Comparison of ENCODE assay signal across 19 cellular contexts in genomic region chr7:65974191-65974801, GRCh38. TPM values are rescaled to one million over a fixed set of nuclear protein-coding genes. Genes with fewer than 3 reads are reported as not detected.
DNase-seq lines count a peak whose midpoint lies in the region; ATAC-seq, FAIRE-seq and TF ChIP-seq lines count a peak whose summit lies in the region.
"Had no signal": no experiment of that assay in that cellular context is flagged by ENCODE, and none has a peak within 500 bp of the region (broad histone marks: within the 10 kb centered on the region; RNA-seq: fewer than 3 reads in every experiment).

No MANE protein-coding gene starts in this region.

- no peaks in the 10 kb centered on the region; the same call in 1 of the 2 replicates for H3K79me1 ChIP-seq in H1 (ENCODE audit: low read depth, low read length)
- H3K79me1 ChIP-seq in neuronal stem cell (ENCODE audit: low read depth, low read length), result peaks cover 1% of the 10 kb centered on the region

- no peak overlapping the region for H3K27ac ChIP-seq in H1 (ENCODE audit: low read depth, low read length)
- no peak overlapping the region for H3K27ac ChIP-seq in neuronal stem cell (replicated peaks; ENCODE audit: low read length)

- H3K79me2 ChIP-seq in H1 (ENCODE audit: control insufficient read depth in 1 of 2, insufficient read depth in 2 of 2, low read length in 2 of 2), result no peaks in the 10 kb centered on the region

- TF ChIP-seq EP300 in H1 (IDR thresholded peaks at IDR 0.05; ENCODE audit: borderline replicate concordance in 1 of 2, low read depth in 2 of 2, low read length in 2 of 2), result no peak

- peaks cover 2% of the 10 kb centered on the region for H3K4me1 Mint-ChIP-seq in activated naive CD8-positive, alpha-beta T cell treated with anti-CD3 and anti-CD28 coated beads, Interleukin-2, amount 50 U/mL, for 24 hours
- no peaks in the 10 kb centered on the region for H3K4me1 Mint-ChIP-seq in activated naive CD8-positive, alpha-beta T cell treated with anti-CD3 and anti-CD28 coated beads for 36 hours

- H4K20me1 ChIP-seq in H1 (replicated peaks in 1 of 2; ENCODE audit: control insufficient read depth in 1 of 2, insufficient read depth in 2 of 2, low read length in 2 of 2), result peaks cover 3 to 8% of the 10 kb centered on the region in 2 experiments

- TF ChIP-seq CTCF in H1 (IDR thresholded peaks at IDR 0.05; ENCODE audit: control extremely low read depth in 1 of 3, insufficient read depth in 1 of 3, low read depth in 1 of 3, low read length in 3 of 3), result no peak

- no peak overlapping the region for H2BK120ac ChIP-seq in H1 (replicated peaks; ENCODE audit: low read depth, low read length)
- peak overlapping the region; percentile 19 for H2BK120ac ChIP-seq in neuronal stem cell (ENCODE audit: low read depth, low read length)

- H3K23me2 ChIP-seq in H1 (ENCODE audit: low read depth, low read length), result no peaks in the 10 kb centered on the region

- H2BK15ac ChIP-seq in H1 (ENCODE audit: low read length) (no peak overlapping the region), neuronal stem cell (ENCODE audit: low read length) (no peak overlapping the region)

- no peak overlapping the region for H2BK12ac ChIP-seq in H1 (ENCODE audit: low read depth, low read length)
- H2BK12ac ChIP-seq in neuronal stem cell (ENCODE audit: low read length), result no peak overlapping the region

- no peaks in the 10 kb centered on the region for H3K27me3 Mint-ChIP-seq in activated naive CD8-positive, alpha-beta T cell treated with anti-CD3 and anti-CD28 coated beads, Interleukin-2, amount 50 U/mL, for 24 hours
- H3K27me3 Mint-ChIP-seq in activated naive CD8-positive, alpha-beta T cell treated with anti-CD3 and anti-CD28 coated beads for 36 hours, result no peaks in the 10 kb centered on the region
- H3K27me3 Mint-ChIP-seq: CD4-positive, CD25-positive, alpha-beta regulatory T cell had no signal

- no peak overlapping the region for H3K4me3 Mint-ChIP-seq in activated naive CD8-positive, alpha-beta T cell treated with anti-CD3 and anti-CD28 coated beads, Interleukin-2, amount 50 U/mL, for 24 hours
- no peak overlapping the region for H3K4me3 Mint-ChIP-seq in activated naive CD8-positive, alpha-beta T cell treated with anti-CD3 and anti-CD28 coated beads for 36 hours
- H3K4me3 Mint-ChIP-seq: CD4-positive, CD25-positive, alpha-beta regulatory T cell had no signal

- H3K23ac ChIP-seq in H1 (ENCODE audit: insufficient read length) (no peak overlapping the region), neuronal stem cell (ENCODE audit: low read depth, low read length, poor library complexity) (peak overlapping the region; percentile 58)

- no peak overlapping the region for H2AK5ac ChIP-seq in H1 (ENCODE audit: low read depth, low read length)
- no peak overlapping the region for H2AK5ac ChIP-seq in neuronal stem cell (ENCODE audit: low read depth, low read length)

- no peak for FAIRE-seq in H1 (lab: Jason Lieb, UNC)
- FAIRE-seq: A204.1, GM18507 had no signal

- H3K4me2 ChIP-seq in H1 (ENCODE audit: insufficient read depth in 1 of 2, low read depth in 2 of 2, low read length in 2 of 2), result no peak overlapping the region
- H3K4me2 ChIP-seq in neuronal stem cell (ENCODE audit: insufficient read depth, low read length, poor library complexity, severe bottlenecking), result no peak overlapping the region

- no peak for DNase-seq in activated naive CD8-positive, alpha-beta T cell treated with anti-CD3 and anti-CD28 coated beads, Interleukin-2, amount 50 U/mL, for 24 hours
- DNase-seq in activated naive CD8-positive, alpha-beta T cell treated with anti-CD3 and anti-CD28 coated beads for 36 hours, result no peak
- DNase-seq in H1 (ENCODE audit: low read depth in 1 of 2, low spot score in 2 of 2), result no peak
- no peak for DNase-seq in neuronal stem cell (ENCODE audit: low spot score)
- DNase-seq in effector CD8-positive, alpha-beta T cell (lab: John Stamatoyannopoulos, UW), result no peak
- no peak for DNase-seq in AG08395 (ENCODE audit: low spot score)
- no peak for DNase-seq in retina
- DNase-seq: CD4-positive, CD25-positive, alpha-beta regulatory T cell; DMS53; HCEC 1CT; IMR-90; NCI-H1436; NCI-H2081; NCI-H524 treated with DMSO at 0.1 percent for 48 hours; PC-3; Right ventricle myocardium superior had no signal

- H3K36me3 Mint-ChIP-seq in activated naive CD8-positive, alpha-beta T cell treated with anti-CD3 and anti-CD28 coated beads, Interleukin-2, amount 50 U/mL, for 24 hours (ENCODE audit: low read depth), result peaks cover 42% of the 10 kb centered on the region
- H3K36me3 Mint-ChIP-seq in activated naive CD8-positive, alpha-beta T cell treated with anti-CD3 and anti-CD28 coated beads for 36 hours, result peaks cover 17% of the 10 kb centered on the region

- POLR2A ChIA-PET in H1 (lab: Charles Lee; ENCODE audit: partially characterized antibody), result interaction anchor here (0.5 to 2.6 kb wide), 3 partner anchors 12 to 1005 kb away, joined by 4 to 8 read pairs (median 4); no protein-coding TSS in a partner anchor

- H2AFZ ChIP-seq in H1 (ENCODE audit: low read length) (no peak overlapping the region), neuronal stem cell (ENCODE audit: low read length) (no peak overlapping the region)

- WGBS in H1 (ENCODE audit: extremely low coverage in 1 of 2, insufficient coverage in 1 of 2, insufficient read length in 1 of 2, insufficient replicate concordance in 2 of 2, low coverage in 1 of 2, low lambda C conversion rate in 2 of 2, missing lambda C conversion rate in 1 of 2), 2 experiments, result 93% methylated on average over 25 of the region's 29 CpGs; no CpG with 5 or more reads in 1 of the 2 experiments
- WGBS in neuronal stem cell (ENCODE audit: extremely low coverage in 2 of 2, insufficient read length in 2 of 2, insufficient replicate concordance in 1 of 2), 2 donors, result no CpG with 5 or more reads among the region's 29 CpGs

- CTCF ChIA-PET in H1 (lab: Charles Lee; ENCODE audit: partially characterized antibody), result interaction anchor here (0.6 kb wide), 1 partner anchor 701 kb away, joined by 3 read pairs; no protein-coding TSS in a partner anchor

- H4K91ac ChIP-seq in H1 (replicated peaks; ENCODE audit: insufficient read length, low read length) (no peak overlapping the region), neuronal stem cell (ENCODE audit: low read depth, low read length, poor library complexity) (no peak overlapping the region)

- H3K9me3 ChIP-seq in H1 (ENCODE audit: insufficient read depth in 2 of 2, low read depth in 1 of 2, low read length in 1 of 2), result no peaks in the 10 kb centered on the region
- no peaks in the 10 kb centered on the region for H3K9me3 ChIP-seq in neuronal stem cell (replicated peaks in 1 of 2; ENCODE audit: control insufficient read depth in 2 of 2, insufficient read depth in 1 of 2, low read depth in 1 of 2, low read length in 2 of 2)

- H3K4me1 ChIP-seq in H1 (replicated peaks in 1 of 4; ENCODE audit: control insufficient read depth in 3 of 4, insufficient read depth in 4 of 4, low read length in 3 of 4), result no peaks in the 10 kb centered on the region
- H3K4me1 ChIP-seq in neuronal stem cell (ENCODE audit: control insufficient read depth in 2 of 2, insufficient read depth in 1 of 2, low read depth in 1 of 2, low read length in 2 of 2), result no peaks in the 10 kb centered on the region

- no peak overlapping the region for H3K18ac ChIP-seq in H1 (ENCODE audit: extremely low read depth, low read length)
- no peak overlapping the region for H3K18ac ChIP-seq in neuronal stem cell (ENCODE audit: low read length)

- TF ChIP-seq RAD21 in H1 (IDR thresholded peaks at IDR 0.05 in 1 of 2, conservative IDR thresholded peaks at IDR 0.05 in 1 of 2; ENCODE audit: low read depth in 2 of 2, low read length in 2 of 2), result no peak

- H3K36me3 ChIP-seq in H1 (ENCODE audit: control insufficient read depth in 2 of 4, insufficient read depth in 4 of 4, low read length in 3 of 4), result peaks cover 20 to 56% (median 39%) of the 10 kb centered on the region in 4 experiments; a peak in 7 of 8 replicates
- H3K36me3 ChIP-seq in neuronal stem cell (replicated peaks in 1 of 2; ENCODE audit: control insufficient read depth in 2 of 2, insufficient read depth in 2 of 2, low read length in 2 of 2), result peaks cover 50 to 86% of the 10 kb centered on the region in 2 donors

- no peak overlapping the region for H2BK20ac ChIP-seq in H1 (ENCODE audit: low read length)

- H3K14ac ChIP-seq in H1 (ENCODE audit: insufficient read length) (no peak overlapping the region), neuronal stem cell (ENCODE audit: low read length) (no peak overlapping the region)

- H4K8ac ChIP-seq in H1 (ENCODE audit: extremely low read depth, insufficient read depth, low read length), result no peak overlapping the region
- no peak overlapping the region for H4K8ac ChIP-seq in neuronal stem cell (ENCODE audit: low read depth, low read length)

- no peak overlapping the region for H4K5ac ChIP-seq in H1 (ENCODE audit: insufficient read length, low read depth, low read length)

- no peak overlapping the region for H3K9ac ChIP-seq in H1 (replicated peaks in 1 of 4; ENCODE audit: extremely low read depth in 1 of 4, low read depth in 3 of 4, low read length in 3 of 4)
- peak overlapping the region; percentile 37 for H3K9ac ChIP-seq in neuronal stem cell (ENCODE audit: low read depth, low read length, poor library complexity)

- H2BK5ac ChIP-seq in H1 (ENCODE audit: low read depth, low read length) (no peak overlapping the region), neuronal stem cell (ENCODE audit: low read length) (peak overlapping the region; percentile 68)

- no peaks in the 10 kb centered on the region for H3K9me3 Mint-ChIP-seq in activated naive CD8-positive, alpha-beta T cell treated with anti-CD3 and anti-CD28 coated beads, Interleukin-2, amount 50 U/mL, for 24 hours
- H3K9me3 Mint-ChIP-seq in activated naive CD8-positive, alpha-beta T cell treated with anti-CD3 and anti-CD28 coated beads for 36 hours, result no peaks in the 10 kb centered on the region
- H3K9me3 Mint-ChIP-seq: CD4-positive, CD25-positive, alpha-beta regulatory T cell had no signal

- H3K4ac ChIP-seq in H1 (replicated peaks; ENCODE audit: insufficient read length, low read depth, low read length) (no peak overlapping the region), neuronal stem cell (ENCODE audit: low read length) (no peak overlapping the region)

- peak; percentile 15 for ATAC-seq in activated naive CD8-positive, alpha-beta T cell treated with anti-CD3 and anti-CD28 coated beads, Interleukin-2, amount 50 U/mL, for 24 hours
- no peak for ATAC-seq in GM19463 (IDR thresholded peaks at IDR 0.05; ENCODE audit: unreplicated experiment)
- ATAC-seq: PC-3 had no signal

- no peaks in the 10 kb centered on the region for H3K27me3 ChIP-seq in H1 (replicated peaks in 1 of 4; ENCODE audit: control insufficient read depth in 3 of 4, extremely low read depth in 1 of 4, insufficient read depth in 3 of 4, low read length in 3 of 4)
- H3K27me3 ChIP-seq in neuronal stem cell (ENCODE audit: control insufficient read depth in 3 of 3, insufficient read depth in 3 of 3, low read depth in 1 of 3, low read length in 3 of 3), result no peaks in the 10 kb centered on the region

- no peak for TF ChIP-seq POLR2A in H1 (IDR thresholded peaks at IDR 0.05; ENCODE audit: control extremely low read depth in 1 of 2, low read depth in 2 of 2, low read length in 2 of 2)

- H3K4me3 ChIP-seq in H1 (ENCODE audit: extremely low read depth in 1 of 4, insufficient read depth in 2 of 4, low read depth in 3 of 4, low read length in 4 of 4) (no peak overlapping the region), neuronal stem cell (ENCODE audit: low read length in 2 of 2) (no peak overlapping the region)

- H3K56ac ChIP-seq in H1 (replicated peaks; ENCODE audit: insufficient read length, low read depth, low read length), result no peak overlapping the region

- H3K27ac Mint-ChIP-seq in activated naive CD8-positive, alpha-beta T cell treated with anti-CD3 and anti-CD28 coated beads, Interleukin-2, amount 50 U/mL, for 24 hours, result no peak overlapping the region
- H3K27ac Mint-ChIP-seq in activated naive CD8-positive, alpha-beta T cell treated with anti-CD3 and anti-CD28 coated beads for 36 hours, result no peak overlapping the region
- H3K27ac Mint-ChIP-seq: CD4-positive, CD25-positive, alpha-beta regulatory T cell had no signal

RNA-seq across cellular contexts. Expression of gene GUSB, which starts 7.7 kb away (rescaled TPM):
- 10 to 100 TPM; 49.2 to 49.9 TPM for total RNA-seq in activated naive CD8-positive, alpha-beta T cell treated with anti-CD3 and anti-CD28 coated beads for 36 hours
- 41.4 and 43.6 TPM in 2 replicates for total RNA-seq in H1 (2021; fragmentation: NEBNext Ultra II Directional; extraction: Animal tissue kit (Norgen Biotek cat#: 25700))
- 71.3 and 107 TPM in 2 replicates for polyA plus RNA-seq in H1 (2011; rRNA removed)
- 78.3 TPM for polyA plus RNA-seq in H1 (2011; cell fraction: cytosol; rRNA removed)
- 166 TPM for polyA plus RNA-seq in H1 (2011; cell fraction: nucleus; rRNA removed)
- polyA plus RNA-seq in H1 (2012, experiment 1 of 2), result 46.1 to 68.1 TPM (median 60.1 TPM) in 4 replicates
- 40.0 TPM for polyA plus RNA-seq in H1 (2012, experiment 2 of 2)
- polyA plus RNA-seq in H1 (2013, experiment 1 of 2), result 49.1 TPM
- 42.8 TPM for polyA plus RNA-seq in H1 (2013, experiment 2 of 2)
- 68.9 and 90.7 TPM in 2 replicates for polyA minus RNA-seq in H1 (2011; rRNA and poly(A)+ RNA removed)
- polyA minus RNA-seq in H1 (2011; cell fraction: cytosol; rRNA and poly(A)+ RNA removed), result 32.7 TPM
- polyA minus RNA-seq in H1 (2011; cell fraction: nucleus; rRNA and poly(A)+ RNA removed), result 47.3 TPM
- 25.4 TPM for polyA plus RNA-seq in neuronal stem cell (2013, experiment 1 of 2)
- polyA plus RNA-seq in neuronal stem cell (2013, experiment 2 of 2), result 24.9 TPM
